ENCODE assay signal across 7 cellular contexts in the genomic region with DNA sequence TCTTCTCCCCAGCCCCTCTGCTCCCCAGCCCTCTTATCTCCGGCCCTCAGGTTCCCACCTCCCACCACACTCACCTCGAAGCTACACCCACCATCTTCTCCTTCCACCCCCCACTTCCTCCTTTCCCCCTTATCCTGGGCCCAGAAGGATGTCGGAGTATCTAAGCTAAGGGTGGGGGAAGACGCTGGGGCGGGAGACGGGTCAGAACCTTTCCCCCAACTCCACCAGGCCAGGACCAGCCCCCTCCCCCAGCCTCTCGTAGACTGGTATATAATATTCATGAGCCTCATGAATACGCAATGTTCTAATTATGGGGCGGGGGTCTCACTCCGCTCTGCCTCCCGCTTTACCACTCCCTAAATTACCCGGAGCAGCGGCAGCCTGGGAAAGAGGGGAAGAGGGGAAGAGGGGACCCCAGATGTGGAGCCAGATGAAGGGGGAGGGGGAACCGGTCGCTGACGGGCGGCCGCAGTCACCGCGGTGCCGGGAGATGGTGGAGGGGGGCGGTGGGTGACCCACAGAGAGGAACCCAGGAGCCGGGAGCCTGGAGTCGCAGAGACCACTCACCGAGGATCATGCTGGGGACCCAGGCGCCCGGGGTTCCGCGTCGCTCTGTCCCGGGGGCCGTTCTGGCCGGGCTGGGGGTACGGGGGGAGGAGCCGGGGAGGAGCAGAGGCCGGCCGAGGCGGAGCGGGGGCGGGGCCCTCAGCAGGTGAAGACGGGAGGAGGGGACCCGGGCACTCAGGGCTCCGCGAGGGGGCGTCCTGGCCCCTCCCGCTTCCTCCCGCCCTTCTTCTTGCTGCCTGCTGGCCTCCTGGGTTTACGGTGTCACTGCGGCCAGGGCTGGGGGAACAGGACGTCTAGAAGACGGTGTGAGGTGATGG. TPM values are rescaled to one million over a fixed set of nuclear protein-coding genes. Genes with fewer than 3 reads are reported as not detected.
DNase-seq lines count a peak whose midpoint lies in the region; ATAC-seq and TF ChIP-seq lines count a peak whose summit lies in the region.

No MANE protein-coding gene starts in this region.

- peaks cover 6% of the 10 kb centered on the region for H3K36me3 Mint-ChIP-seq in chondrocyte (ENCODE audit: low read depth)

- H3K4me3 Mint-ChIP-seq in chondrocyte (ENCODE audit: unreplicated experiment): peak overlapping the region; percentile 58

- H3K9me3 ChIP-seq in mucosa of rectum (ENCODE audit: control insufficient read depth in 2 of 2, low read length in 2 of 2): no peaks in the 10 kb centered on the region

- H3K36me3 ChIP-seq in mucosa of rectum (ENCODE audit: control insufficient read depth in 2 of 2, insufficient read depth in 2 of 2, low read length in 2 of 2): peaks cover 0 to 3% of the 10 kb centered on the region in 2 donors

- H3K27ac Mint-ChIP-seq in chondrocyte (ENCODE audit: unreplicated experiment): no peak overlapping the region

- ATAC-seq in GM19351 (IDR thresholded peaks at IDR 0.05; ENCODE audit: unreplicated experiment) (peak; percentile 69), HG03025 (IDR thresholded peaks at IDR 0.05; ENCODE audit: low FRiP score, unreplicated experiment) (no peak)

- H3K4me3 ChIP-seq in mucosa of rectum (ENCODE audit: low read length in 2 of 2): peak overlapping the region; percentile 37 to 46

- peaks cover 4% of the 10 kb centered on the region for H3K4me1 Mint-ChIP-seq in chondrocyte (ENCODE audit: low read depth)

- H3K27me3 ChIP-seq in mucosa of rectum (ENCODE audit: control insufficient read depth in 2 of 2, insufficient read depth in 2 of 2, low read length in 2 of 2): peaks cover 0 to 4% of the 10 kb centered on the region in 2 donors

- peak; percentile 17 for DNase-seq in NCI-H1694 (lab: John Stamatoyannopoulos, UW)
- peak; percentile 50 for DNase-seq in activated CD4-positive, alpha-beta T cell treated with anti-CD3 and anti-CD28 coated beads for 1 hour
- no peak for DNase-seq in chondrocyte (ENCODE audit: low spot score)
- peak; percentile 30 to 78 (median 62) for DNase-seq in stimulated activated naive CD4-positive, alpha-beta T cell (lab: John Stamatoyannopoulos, UW)

- H3K27me3 Mint-ChIP-seq in chondrocyte (ENCODE audit: low read depth): no peaks in the 10 kb centered on the region

- TF ChIP-seq CTCF in chondrocyte (IDR thresholded peaks at IDR 0.05): peak; percentile 45

- H3K27ac ChIP-seq in mucosa of rectum (ENCODE audit: low read depth in 2 of 2, low read length in 2 of 2): no peak overlapping the region

- H3K9me3 Mint-ChIP-seq in chondrocyte (ENCODE audit: low read depth): no peaks in the 10 kb centered on the region

- H3K9ac ChIP-seq in mucosa of rectum (ENCODE audit: low read depth in 1 of 2, low read length in 2 of 2): peak overlapping the region in 1 of 2 donors; percentile 14

- H3K4me1 ChIP-seq in mucosa of rectum (ENCODE audit: control insufficient read depth in 2 of 2, insufficient read depth in 2 of 2, low read length in 2 of 2): peaks cover 5 to 6% of the 10 kb centered on the region in 2 donors

RNA-seq across cellular contexts. Expression of a gene that starts 6.4 kb away (rescaled TPM):
- 5.5 to 6.8 TPM (median 6.4 TPM) in 3 replicates for total RNA-seq in chondrocyte

RNA-seq across cellular contexts. Expression of a gene that starts 26.6 kb away (rescaled TPM):
- not detected in 3 replicates for total RNA-seq in chondrocyte

RNA-seq across cellular contexts. Expression of a gene that starts 28.2 kb away (rescaled TPM):
- total RNA-seq in chondrocyte: 121 to 160 TPM (median 152 TPM) in 3 replicates
